28 cellular contexts compared by ENCODE assay signal in genomic region chr6:160500639-160501038, GRCh38.
A peak's percentile ranks its signal among the peaks of the same experiment; 100 is the strongest.
DNase-seq lines count a peak whose midpoint lies in the region; ATAC-seq, FAIRE-seq and TF ChIP-seq lines count a peak whose summit lies in the region.
"Had no signal": no experiment of that assay in that cellular context is flagged by ENCODE, and none has a peak within 500 bp of the region (broad histone marks: within the 10 kb centered on the region; RNA-seq: fewer than 3 reads in every experiment).

No MANE protein-coding gene starts in this region.

- H4K20me1 ChIP-seq in GM12878 (ENCODE audit: control insufficient read depth, insufficient read depth), result no peaks in the 10 kb centered on the region
- H4K20me1 ChIP-seq: BLaER1 treated with 17β-estradiol and CSF1 and Interleukin-3, amounts not matched to agents 10 nM and 100 nM had no signal

- H3K27me3 ChIP-seq in GM12878 (replicated peaks in 1 of 2; ENCODE audit: control insufficient read depth in 2 of 2, insufficient read depth in 2 of 2, low read length in 1 of 2), result no peaks in the 10 kb centered on the region
- H3K27me3 ChIP-seq: BE2C; BLaER1 treated with 17β-estradiol and CSF1 and Interleukin-3, amounts not matched to agents 10 nM and 100 nM had no signal

- H3K36me3 Mint-ChIP-seq in activated CD8-positive, alpha-beta memory T cell treated with anti-CD3 and anti-CD28 coated beads, Interleukin-2, amount 10 ng/mL, durations not matched to agents 7 days and 5 days, result peaks cover 77% of the 10 kb centered on the region
- H3K36me3 Mint-ChIP-seq in T-helper 1 cell treated with Interleukin-12 subunit alpha and Interleukin-12 subunit beta and Interleukin-4 antibody, amounts not matched to agents 30 μg/mL and 1 μg/mL, for 36 hours (ENCODE audit: low read depth), result peaks cover 30% of the 10 kb centered on the region
- H3K36me3 Mint-ChIP-seq in activated CD4-positive, alpha-beta memory T cell treated with anti-CD3 and anti-CD28 coated beads, Interleukin-2, amount 10 ng/mL, durations not matched to agents 7 days and 5 days (ENCODE audit: low read depth), result peaks cover 21% of the 10 kb centered on the region
- peaks cover 16% of the 10 kb centered on the region for H3K36me3 Mint-ChIP-seq in T-helper 17 cell (ENCODE audit: low read depth)
- H3K36me3 Mint-ChIP-seq: CD14-positive monocyte had no signal

- no TSS peak for BruUV-seq in GM12878 (replicated peaks; lab: Mats Ljungman, UMichigan)

- peaks cover 22% of the 10 kb centered on the region for H3K9me3 Mint-ChIP-seq in activated CD8-positive, alpha-beta memory T cell treated with anti-CD3 and anti-CD28 coated beads, Interleukin-2, amount 10 ng/mL, durations not matched to agents 7 days and 5 days (ENCODE audit: low read depth)
- peaks cover 24% of the 10 kb centered on the region for H3K9me3 Mint-ChIP-seq in T-helper 1 cell treated with Interleukin-12 subunit alpha and Interleukin-12 subunit beta and Interleukin-4 antibody, amounts not matched to agents 30 μg/mL and 1 μg/mL, for 36 hours
- peaks cover 25% of the 10 kb centered on the region for H3K9me3 Mint-ChIP-seq in activated CD4-positive, alpha-beta memory T cell treated with anti-CD3 and anti-CD28 coated beads, Interleukin-2, amount 10 ng/mL, durations not matched to agents 7 days and 5 days

- no peaks in the 10 kb centered on the region for H3K4me1 ChIP-seq in GM12878 (ENCODE audit: control insufficient read depth, insufficient read depth, low read length)
- H3K4me1 ChIP-seq: A549; BE2C; BLaER1 treated with 17β-estradiol and CSF1 and Interleukin-3, amounts not matched to agents 10 nM and 100 nM; HAP-1 had no signal

- no peak for TF ChIP-seq RAD21 in GM12878 (IDR thresholded peaks at IDR 0.05; ENCODE audit: insufficient read depth, low read depth, low read length)

- H3K9ac ChIP-seq in GM12878 (ENCODE audit: control insufficient read depth, insufficient read depth, low read length), result no peak overlapping the region
- H3K9ac ChIP-seq: BLaER1 treated with 17β-estradiol and CSF1 and Interleukin-3, amounts not matched to agents 10 nM and 100 nM had no signal

- TF ChIP-seq EP300 in GM12878 (IDR thresholded peaks at IDR 0.05; ENCODE audit: borderline replicate concordance in 1 of 2, control insufficient read depth in 1 of 2, low read depth in 2 of 2, low read length in 2 of 2), result no peak

- in situ Hi-C loops in GM12878 (cut with MboI), result no loop called here

- TF ChIP-seq POLR2A in GM12878 (IDR thresholded peaks at IDR 0.05; ENCODE audit: low read depth, low read length), result no peak

- intact Hi-C loops in GM12878 (cut with micrococcal nuclease; ENCODE audit: unreplicated experiment), result no loop called here

- no peak for TF ChIP-seq CTCF in GM12878 (IDR thresholded peaks at IDR 0.05 in 2 of 3, conservative IDR thresholded peaks at IDR 0.05 in 1 of 3; ENCODE audit: control insufficient read depth in 2 of 3, extremely low read depth in 1 of 3, insufficient read depth in 1 of 3, low read depth in 3 of 3, low read length in 3 of 3)

- H3K27ac Mint-ChIP-seq in activated CD8-positive, alpha-beta memory T cell treated with anti-CD3 and anti-CD28 coated beads, Interleukin-2, amount 10 ng/mL, durations not matched to agents 7 days and 5 days, result peak overlapping the region; percentile 94
- H3K27ac Mint-ChIP-seq in T-helper 1 cell treated with Interleukin-12 subunit alpha and Interleukin-12 subunit beta and Interleukin-4 antibody, amounts not matched to agents 30 μg/mL and 1 μg/mL, for 36 hours, result peak overlapping the region; percentile 76
- peak overlapping the region; percentile 78 for H3K27ac Mint-ChIP-seq in activated CD4-positive, alpha-beta memory T cell treated with anti-CD3 and anti-CD28 coated beads, Interleukin-2, amount 10 ng/mL, durations not matched to agents 7 days and 5 days
- H3K27ac Mint-ChIP-seq in T-helper 17 cell, result no peak overlapping the region
- H3K27ac Mint-ChIP-seq: CD4-positive, alpha-beta T cell; HFFc6 had no signal

- FAIRE-seq in GM12878 (lab: Jason Lieb, UNC), result no peak
- FAIRE-seq: A549, G401.6, GM12891, GM18507, H54 had no signal

- H3K4me2 ChIP-seq in GM12878 (ENCODE audit: control insufficient read depth, insufficient read depth), result no peak overlapping the region
- H3K4me2 ChIP-seq: A549; BLaER1 treated with 17β-estradiol and CSF1 and Interleukin-3, amounts not matched to agents 10 nM and 100 nM had no signal

- no peak overlapping the region for H2AFZ ChIP-seq in GM12878 (ENCODE audit: control insufficient read depth, low read depth, low read length)

- WGBS in GM12878 (ENCODE audit: insufficient coverage, insufficient replicate concordance, low lambda C conversion rate, missing lambda C conversion rate), result 3% methylated on average over 4 of the region's 4 CpGs

- peak; percentile 84 for DNase-seq in activated CD8-positive, alpha-beta memory T cell treated with anti-CD3 and anti-CD28 coated beads, Interleukin-2, amount 10 ng/mL, durations not matched to agents 7 days and 5 days
- no peak for DNase-seq in activated CD8-positive, alpha-beta memory T cell treated with anti-CD3 and anti-CD28 coated beads, Interleukin-2, amount 50 U/mL, for 48 hours
- peak; percentile 33 for DNase-seq in activated CD4-positive, alpha-beta memory T cell treated with anti-CD3 and anti-CD28 coated beads, Interleukin-2, amount 10 ng/mL, durations not matched to agents 7 days and 5 days
- DNase-seq in GM12878 (ENCODE audit: low read depth, low spot score) (no peak), Kasumi-1 (lab: John Stamatoyannopoulos, UW) (no peak), T-helper 17 cell (no peak), HuH-7.5 (ENCODE audit: low spot score) (no peak)
- DNase-seq: 8988T; ACHN; AML-193; BE2C; Calu3; CD4-positive, alpha-beta T cell; CD8-positive, alpha-beta memory T cell; COR-L47; DMS53; DMS79 treated with DMSO at 0.1 percent for 48 hours; GOT3; HFFc6 had no signal

- POLR2A ChIA-PET in activated CD4-positive, alpha-beta memory T cell treated with anti-CD3 and anti-CD28 coated beads, Interleukin-2, amount 10 ng/mL, durations not matched to agents 7 days and 5 days (lab: Charles Lee), result interaction anchor here (0.9 to 1.7 kb wide), 2 partner anchors 19 to 38 kb away, joined by 4 to 6 read pairs; no protein-coding TSS in a partner anchor
- POLR2A ChIA-PET in GM12878 (lab: Charles Lee), result no interaction called here

- RAD21 ChIA-PET in GM12878 (lab: Charles Lee; ENCODE audit: unreplicated experiment), result no interaction called here

- H3K36me3 ChIP-seq in GM12878 (ENCODE audit: control insufficient read depth in 2 of 2, insufficient read depth in 2 of 2, low read length in 1 of 2), result no peaks in the 10 kb centered on the region
- H3K36me3 ChIP-seq: BE2C, HAP-1 had no signal

- SMC1A ChIA-PET in GM12878 (lab: Charles Lee; ENCODE audit: uncharacterized antibody, unreplicated experiment), result no interaction called here

- H3K4me3 ChIP-seq in GM12878, result no peak overlapping the region
- H3K4me3 ChIP-seq: A549; BLaER1 treated with 17β-estradiol and CSF1 and Interleukin-3, amounts not matched to agents 10 nM and 100 nM; HAP-1 had no signal

- no peak overlapping the region for H3K4me3 Mint-ChIP-seq in activated CD8-positive, alpha-beta memory T cell treated with anti-CD3 and anti-CD28 coated beads, Interleukin-2, amount 10 ng/mL, durations not matched to agents 7 days and 5 days
- no peak overlapping the region for H3K4me3 Mint-ChIP-seq in T-helper 1 cell treated with Interleukin-12 subunit alpha and Interleukin-12 subunit beta and Interleukin-4 antibody, amounts not matched to agents 30 μg/mL and 1 μg/mL, for 36 hours
- no peak overlapping the region for H3K4me3 Mint-ChIP-seq in activated CD4-positive, alpha-beta memory T cell treated with anti-CD3 and anti-CD28 coated beads, Interleukin-2, amount 10 ng/mL, durations not matched to agents 7 days and 5 days
- no peak overlapping the region for H3K4me3 Mint-ChIP-seq in T-helper 17 cell
- H3K4me3 Mint-ChIP-seq: CD14-positive monocyte; CD4-positive, alpha-beta T cell; CD8-positive, alpha-beta memory T cell; HFFc6 had no signal

- CTCF ChIA-PET in activated CD8-positive, alpha-beta memory T cell treated with anti-CD3 and anti-CD28 coated beads, Interleukin-2, amount 10 ng/mL, durations not matched to agents 7 days and 5 days (lab: Charles Lee), result interaction anchor here (1.4 to 4.5 kb wide), 3 partner anchors 18 to 38 kb away, joined by 4 to 39 read pairs (median 10); no protein-coding TSS in a partner anchor
- CTCF ChIA-PET in activated CD4-positive, alpha-beta memory T cell treated with anti-CD3 and anti-CD28 coated beads, Interleukin-2, amount 10 ng/mL, durations not matched to agents 7 days and 5 days (lab: Charles Lee), result interaction anchor here (6.1 kb wide), 1 partner anchor 18 kb away, joined by 24 read pairs; no protein-coding TSS in a partner anchor
- CTCF ChIA-PET in GM12878 (lab: Yijun Ruan, JAX), result no interaction called here

- no peaks in the 10 kb centered on the region; the same call in 2 of the 3 replicates for H3K9me3 ChIP-seq in GM12878 (replicated peaks; ENCODE audit: control insufficient read depth, insufficient read depth, low read length)
- H3K9me3 ChIP-seq in T-helper 17 cell (ENCODE audit: control insufficient read depth, low read length, poor library complexity, severe bottlenecking), result no peaks in the 10 kb centered on the region
- H3K9me3 ChIP-seq: BE2C, HAP-1 had no signal

- peak; percentile 88 for ATAC-seq in activated CD8-positive, alpha-beta memory T cell treated with anti-CD3 and anti-CD28 coated beads, Interleukin-2, amount 10 ng/mL, durations not matched to agents 7 days and 5 days
- ATAC-seq in GM12878 (no peak), T-helper 17 cell (no peak)
- ATAC-seq: A549 had no signal

- H3K27ac ChIP-seq in GM12878 (ENCODE audit: control insufficient read depth, insufficient read depth), result no peak overlapping the region
- H3K27ac ChIP-seq: A549; BLaER1 treated with 17β-estradiol and CSF1 and Interleukin-3, amounts not matched to agents 10 nM and 100 nM had no signal

- no peaks in the 10 kb centered on the region for H3K79me2 ChIP-seq in GM12878 (ENCODE audit: control insufficient read depth, insufficient read depth, low read length)

- peaks cover 35% of the 10 kb centered on the region for H3K4me1 Mint-ChIP-seq in activated CD8-positive, alpha-beta memory T cell treated with anti-CD3 and anti-CD28 coated beads, Interleukin-2, amount 10 ng/mL, durations not matched to agents 7 days and 5 days
- H3K4me1 Mint-ChIP-seq in T-helper 1 cell treated with Interleukin-12 subunit alpha and Interleukin-12 subunit beta and Interleukin-4 antibody, amounts not matched to agents 30 μg/mL and 1 μg/mL, for 36 hours (ENCODE audit: low read depth), result peaks cover 6% of the 10 kb centered on the region
- peaks cover 10% of the 10 kb centered on the region for H3K4me1 Mint-ChIP-seq in activated CD4-positive, alpha-beta memory T cell treated with anti-CD3 and anti-CD28 coated beads, Interleukin-2, amount 10 ng/mL, durations not matched to agents 7 days and 5 days
- peaks cover 2% of the 10 kb centered on the region for H3K4me1 Mint-ChIP-seq in T-helper 17 cell
- H3K4me1 Mint-ChIP-seq: CD14-positive monocyte; CD8-positive, alpha-beta memory T cell had no signal

- no peaks in the 10 kb centered on the region for H3K27me3 Mint-ChIP-seq in activated CD8-positive, alpha-beta memory T cell treated with anti-CD3 and anti-CD28 coated beads, Interleukin-2, amount 10 ng/mL, durations not matched to agents 7 days and 5 days
- peaks cover 29% of the 10 kb centered on the region for H3K27me3 Mint-ChIP-seq in T-helper 1 cell treated with Interleukin-12 subunit alpha and Interleukin-12 subunit beta and Interleukin-4 antibody, amounts not matched to agents 30 μg/mL and 1 μg/mL, for 36 hours (ENCODE audit: low read depth)
- no peaks in the 10 kb centered on the region for H3K27me3 Mint-ChIP-seq in activated CD4-positive, alpha-beta memory T cell treated with anti-CD3 and anti-CD28 coated beads, Interleukin-2, amount 10 ng/mL, durations not matched to agents 7 days and 5 days
- H3K27me3 Mint-ChIP-seq in T-helper 17 cell, result no peaks in the 10 kb centered on the region
- H3K27me3 Mint-ChIP-seq: CD4-positive, alpha-beta T cell had no signal

Comparison
In these comparisons a context has a peak if more than half of its experiments do, and no peak if none do; other contexts are left out.
1. DNase-seq: peak in activated CD8-positive, alpha-beta memory T cell treated with anti-CD3 and anti-CD28 coated beads, Interleukin-2, amount 10 ng/mL, durations not matched to agents 7 days and 5 days (single experiment) and activated CD4-positive, alpha-beta memory T cell treated with anti-CD3 and anti-CD28 coated beads, Interleukin-2, amount 10 ng/mL, durations not matched to agents 7 days and 5 days (single experiment); none in activated CD8-positive, alpha-beta memory T cell treated with anti-CD3 and anti-CD28 coated beads, Interleukin-2, amount 50 U/mL, for 48 hours (single experiment), GM12878 (single experiment), Kasumi-1 (0 of 2), T-helper 17 cell (0 of 3) and HuH-7.5 (single experiment).